In genomic region chr12:54414191-54414525, GRCh38 we compare ENCODE assay signal across 3 cellular contexts.
TF ChIP-seq lines count a peak whose summit lies in the region.

No MANE protein-coding gene starts in this region.

TF ChIP-seq in liver, 16 proteins besides CTCF, POLR2A, EP300 and RAD21:
- TF ChIP-seq JUND (IDR thresholded peaks at IDR 0.05) (no peak), HNF4G (IDR thresholded peaks at IDR 0.05) (no peak), GABPA (IDR thresholded peaks at IDR 0.05 in 1 of 2, conservative IDR thresholded peaks at IDR 0.05 in 1 of 2) (no peak), RXRA (IDR thresholded peaks at IDR 0.05) (peak in 1 of 2 donors; percentile 39), FOXA1 (IDR thresholded peaks at IDR 0.05) (peak; percentile 10), ATF3 (IDR thresholded peaks at IDR 0.05) (no peak), HNF4A (conservative IDR thresholded peaks at IDR 0.05) (peak in 1 of 2 donors; percentile 11), YY1 (IDR thresholded peaks at IDR 0.05) (peak; percentile 41)

TF ChIP-seq in HepG2, 621 proteins besides CTCF, POLR2A, EP300 and RAD21:
- TF ChIP-seq, protein P1, sequence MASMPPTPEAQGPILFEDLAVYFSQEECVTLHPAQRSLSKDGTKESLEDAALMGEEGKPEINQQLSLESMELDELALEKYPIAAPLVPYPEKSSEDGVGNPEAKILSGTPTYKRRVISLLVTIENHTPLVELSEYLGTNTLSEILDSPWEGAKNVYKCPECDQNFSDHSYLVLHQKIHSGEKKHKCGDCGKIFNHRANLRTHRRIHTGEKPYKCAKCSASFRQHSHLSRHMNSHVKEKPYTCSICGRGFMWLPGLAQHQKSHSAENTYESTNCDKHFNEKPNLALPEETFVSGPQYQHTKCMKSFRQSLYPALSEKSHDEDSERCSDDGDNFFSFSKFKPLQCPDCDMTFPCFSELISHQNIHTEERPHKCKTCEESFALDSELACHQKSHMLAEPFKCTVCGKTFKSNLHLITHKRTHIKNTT (CRISPR knock-in tag; IDR thresholded peaks at IDR 0.05), result no peak
- TF ChIP-seq HNRNPL (IDR thresholded peaks at IDR 0.05; ENCODE audit: low read depth, low read length), result no peak
- no peak for TF ChIP-seq HMGXB3 (CRISPR knock-in tag; IDR thresholded peaks at IDR 0.05; ENCODE audit: borderline replicate concordance)
- TF ChIP-seq ZNF569 (CRISPR knock-in tag; IDR thresholded peaks at IDR 0.05; ENCODE audit: borderline replicate concordance), result no peak
- TF ChIP-seq, protein P2, sequence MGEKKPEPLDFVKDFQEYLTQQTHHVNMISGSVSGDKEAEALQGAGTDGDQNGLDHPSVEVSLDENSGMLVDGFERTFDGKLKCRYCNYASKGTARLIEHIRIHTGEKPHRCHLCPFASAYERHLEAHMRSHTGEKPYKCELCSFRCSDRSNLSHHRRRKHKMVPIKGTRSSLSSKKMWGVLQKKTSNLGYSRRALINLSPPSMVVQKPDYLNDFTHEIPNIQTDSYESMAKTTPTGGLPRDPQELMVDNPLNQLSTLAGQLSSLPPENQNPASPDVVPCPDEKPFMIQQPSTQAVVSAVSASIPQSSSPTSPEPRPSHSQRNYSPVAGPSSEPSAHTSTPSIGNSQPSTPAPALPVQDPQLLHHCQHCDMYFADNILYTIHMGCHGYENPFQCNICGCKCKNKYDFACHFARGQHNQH (CRISPR knock-in tag; IDR thresholded peaks at IDR 0.05), result no peak
- no peak for TF ChIP-seq HNRNPLL (IDR thresholded peaks at IDR 0.05; ENCODE audit: low read depth, low read length, poor library complexity, severe bottlenecking)

TF ChIP-seq in WTC11, 78 proteins besides CTCF, POLR2A, EP300 and RAD21:
- TF ChIP-seq HMGA2 (CRISPR knock-in tag; IDR thresholded peaks at IDR 0.05) (no peak), ZNF532 (CRISPR knock-in tag; IDR thresholded peaks at IDR 0.05; ENCODE audit: borderline replicate concordance) (no peak), ZNF425 (CRISPR knock-in tag; conservative IDR thresholded peaks at IDR 0.05) (no peak), JAZF1 (CRISPR knock-in tag; IDR thresholded peaks at IDR 0.05) (no peak), EMX1 (CRISPR knock-in tag; IDR thresholded peaks at IDR 0.05) (no peak), TEAD1 (CRISPR knock-in tag; IDR thresholded peaks at IDR 0.05) (no peak)
- TF ChIP-seq, protein P3, sequence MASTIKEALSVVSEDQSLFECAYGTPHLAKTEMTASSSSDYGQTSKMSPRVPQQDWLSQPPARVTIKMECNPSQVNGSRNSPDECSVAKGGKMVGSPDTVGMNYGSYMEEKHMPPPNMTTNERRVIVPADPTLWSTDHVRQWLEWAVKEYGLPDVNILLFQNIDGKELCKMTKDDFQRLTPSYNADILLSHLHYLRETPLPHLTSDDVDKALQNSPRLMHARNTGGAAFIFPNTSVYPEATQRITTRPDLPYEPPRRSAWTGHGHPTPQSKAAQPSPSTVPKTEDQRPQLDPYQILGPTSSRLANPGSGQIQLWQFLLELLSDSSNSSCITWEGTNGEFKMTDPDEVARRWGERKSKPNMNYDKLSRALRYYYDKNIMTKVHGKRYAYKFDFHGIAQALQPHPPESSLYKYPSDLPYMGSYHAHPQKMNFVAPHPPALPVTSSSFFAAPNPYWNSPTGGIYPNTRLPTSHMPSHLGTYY (CRISPR knock-in tag; IDR thresholded peaks at IDR 0.05), result no peak
TF ChIP-seq in WTC11: peak in this region for 0.
